In genomic region chr3:4466783-4467521, GRCh38 we compare ENCODE assay signal across 8 cellular contexts. TPM values are rescaled to one million over a fixed set of nuclear protein-coding genes. Genes with fewer than 3 reads are reported as not detected.
A peak's percentile ranks its signal among the peaks of the same experiment; 100 is the strongest.
DNase-seq lines count a peak whose midpoint lies in the region; ATAC-seq and TF ChIP-seq lines count a peak whose summit lies in the region.

Gene SUMF1, minus strand, starts transcription at chr3:4467269. Its CDS starts 24 bp downstream, at chr3:4467245.

- no peaks in the 10 kb centered on the region for H3K9me3 ChIP-seq in OCI-LY1 (ENCODE audit: low read length)

- peaks cover 13% of the 10 kb centered on the region for H3K4me1 ChIP-seq in OCI-LY1 (ENCODE audit: insufficient read depth, low read length, severe bottlenecking)

- no peaks in the 10 kb centered on the region for H3F3A ChIP-seq in OCI-LY1 (ENCODE audit: insufficient read depth, low read length)

- TF ChIP-seq CTCF in OCI-LY1 (IDR thresholded peaks at IDR 0.05; ENCODE audit: low read length) (no peak), epithelial cell of proximal tubule (conservative IDR thresholded peaks at IDR 0.05; ENCODE audit: low read depth, low read length) (no peak)

- ATAC-seq in GM19438 (IDR thresholded peaks at IDR 0.05; ENCODE audit: low read depth, unreplicated experiment) (peak; percentile 99), HG03571 (IDR thresholded peaks at IDR 0.05; ENCODE audit: unreplicated experiment) (peak; percentile 100)

- peak; percentile 64 for DNase-seq in COLO668 (lab: John Stamatoyannopoulos, UW; ENCODE audit: unreplicated experiment)
- DNase-seq in activated T-cell treated with anti-CD3 and anti-CD28 coated beads, Interleukin-2, amount 50 U/mL, for 1 hour: peak; percentile 73
- peak; percentile 15 for DNase-seq in epithelial cell of proximal tubule (ENCODE audit: low read depth)
- peak; percentile 82 for DNase-seq in mucosa of gallbladder (ENCODE audit: low spot score)
- DNase-seq in stimulated activated CD8-positive, alpha-beta memory T cell treated with anti-CD3 and anti-CD28 coated beads, Interleukin-4, amount 100 ng/mL, for 1 hour (ENCODE audit: low read depth in 2 of 2, low spot score in 1 of 2): peak; percentile 41 to 59

- no peak within 1 kb of the TSS for H3K27ac ChIP-seq in OCI-LY1 (ENCODE audit: low read depth, low read length, poor library complexity, severe bottlenecking)

- peak within 1 kb of the TSS; percentile 66 for H3K9ac ChIP-seq in OCI-LY1 (ENCODE audit: low read length)

- H3K4me3 ChIP-seq in OCI-LY1 (ENCODE audit: low read depth, low read length, poor library complexity, severe bottlenecking) (peak within 1 kb of the TSS; percentile 83), epithelial cell of proximal tubule (ENCODE audit: low read depth, low read length) (peak within 1 kb of the TSS; percentile 77)

- H4K20me1 ChIP-seq in OCI-LY1 (ENCODE audit: insufficient read depth, low read length): no peaks in the 10 kb centered on the region

- H3K9me2 ChIP-seq in OCI-LY1 (ENCODE audit: low read depth, low read length): no peaks in the 10 kb centered on the region

- no peaks in the 10 kb centered on the region for H3K36me3 ChIP-seq in OCI-LY1 (ENCODE audit: insufficient read depth, low read length)

- H3K27me3 ChIP-seq in OCI-LY1 (ENCODE audit: insufficient read depth, low read length): no peaks in the 10 kb centered on the region

- no peaks in the 10 kb centered on the region for H3K79me2 ChIP-seq in OCI-LY1 (ENCODE audit: insufficient read depth, low read length)

- peak within 1 kb of the TSS; percentile 99 for H2AFZ ChIP-seq in OCI-LY1 (ENCODE audit: low read length)

- H3K4me2 ChIP-seq in OCI-LY1 (ENCODE audit: low read length): peak within 1 kb of the TSS; percentile 76

RNA-seq across cellular contexts. Expression of gene SUMF1, which starts in this region (rescaled TPM):
- 34.4 and 44.5 TPM in 2 replicates for total RNA-seq in epithelial cell of proximal tubule
- total RNA-seq in mucosa of gallbladder: 38.7 TPM

Comparison
In these comparisons a context has a peak if more than half of its experiments do, and no peak if none do; other contexts are left out.
1. DNase-seq: peak in every context shown above with its lines; median percentile 82 in mucosa of gallbladder; 73 in activated T-cell treated with anti-CD3 and anti-CD28 coated beads, Interleukin-2, amount 50 U/mL, for 1 hour; 64 in COLO668; 50 in stimulated activated CD8-positive, alpha-beta memory T cell treated with anti-CD3 and anti-CD28 coated beads, Interleukin-4, amount 100 ng/mL, for 1 hour; 15 in epithelial cell of proximal tubule.